16 cellular contexts compared by ENCODE assay signal in the genomic region with DNA sequence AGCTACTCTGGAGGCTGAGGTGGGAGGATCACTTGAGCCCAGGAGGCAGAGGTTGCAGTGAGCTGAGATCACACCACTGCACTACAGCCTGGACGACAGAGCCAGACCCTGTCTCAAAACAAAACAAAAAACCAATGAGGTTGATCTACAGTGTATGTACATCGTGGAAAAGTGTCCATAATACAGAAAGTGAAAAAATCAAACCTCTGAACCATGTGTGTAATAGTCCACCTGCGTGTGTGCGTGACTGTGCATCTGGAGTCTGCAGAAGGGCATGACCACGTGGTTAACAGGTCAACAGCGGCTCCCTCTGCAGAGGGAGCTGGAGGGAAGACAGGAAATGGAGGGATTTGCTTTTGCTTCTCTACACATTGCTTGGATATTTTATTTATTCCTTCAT. TPM values are rescaled to one million over a fixed set of nuclear protein-coding genes. Genes with fewer than 3 reads are reported as not detected.
A peak's percentile ranks its signal among the peaks of the same experiment; 100 is the strongest.
DNase-seq lines count a peak whose midpoint lies in the region; ATAC-seq and TF ChIP-seq lines count a peak whose summit lies in the region.
"Had no signal": no experiment of that assay in that cellular context is flagged by ENCODE, and none has a peak within 500 bp of the region (broad histone marks: within the 10 kb centered on the region; RNA-seq: fewer than 3 reads in every experiment).

No MANE protein-coding gene starts in this region.

- H3K36me3 Mint-ChIP-seq in activated naive CD8-positive, alpha-beta T cell treated with anti-CD3 and anti-CD28 coated beads for 36 hours = peaks cover 53% of the 10 kb centered on the region

- no peaks in the 10 kb centered on the region for H3K36me3 ChIP-seq in HUES48 (ENCODE audit: control insufficient read depth, insufficient read depth, low read length)
- H3K36me3 ChIP-seq in BE2C = no peaks in the 10 kb centered on the region
- H3K36me3 ChIP-seq: BLaER1 treated with 17β-estradiol and CSF1 and Interleukin-3, amounts not matched to agents 10 nM and 100 nM; upper lobe of left lung had no signal

- peak overlapping the region; percentile 79 for H3K27ac Mint-ChIP-seq in activated naive CD8-positive, alpha-beta T cell treated with anti-CD3 and anti-CD28 coated beads for 36 hours

- no peak overlapping the region for H3K4me3 Mint-ChIP-seq in activated naive CD8-positive, alpha-beta T cell treated with anti-CD3 and anti-CD28 coated beads for 36 hours
- H3K4me3 Mint-ChIP-seq: naive thymus-derived CD4-positive, alpha-beta T cell had no signal

- H3K9me3 ChIP-seq in HUES48 (ENCODE audit: control insufficient read depth, insufficient read depth, low read length) (peaks cover 2% of the 10 kb centered on the region; the same call in 1 of the 2 replicates), BE2C (no peaks in the 10 kb centered on the region)
- H3K9me3 ChIP-seq: SK-N-SH, upper lobe of left lung had no signal

- H3K27me3 Mint-ChIP-seq in activated naive CD8-positive, alpha-beta T cell treated with anti-CD3 and anti-CD28 coated beads for 36 hours = no peaks in the 10 kb centered on the region

- H3K4me3 ChIP-seq in HUES48 (ENCODE audit: low read depth, low read length) (no peak overlapping the region), BE2C (ENCODE audit: low read depth, low read length) (no peak overlapping the region)
- H3K4me3 ChIP-seq: BLaER1 treated with 17β-estradiol and CSF1 and Interleukin-3, amounts not matched to agents 10 nM and 100 nM; upper lobe of left lung had no signal

- no peak overlapping the region for H3K9ac ChIP-seq in HUES48 (ENCODE audit: low read depth, low read length)
- H3K9ac ChIP-seq: BLaER1 treated with 17β-estradiol and CSF1 and Interleukin-3, amounts not matched to agents 10 nM and 100 nM; SK-N-SH had no signal

- H3K27ac ChIP-seq in HUES48 (ENCODE audit: low read depth, low read length) = peak overlapping the region; percentile 90
- H3K27ac ChIP-seq: BLaER1 treated with 17β-estradiol and CSF1 and Interleukin-3, amounts not matched to agents 10 nM and 100 nM had no signal

- ATAC-seq in GM19467 (IDR thresholded peaks at IDR 0.05; ENCODE audit: unreplicated experiment) = no peak
- ATAC-seq: naive thymus-derived CD4-positive, alpha-beta T cell had no signal

- no peak for TF ChIP-seq CTCF in BE2C (IDR thresholded peaks at IDR 0.05; ENCODE audit: low read depth, low read length)

- peaks cover 40% of the 10 kb centered on the region for H3K4me1 Mint-ChIP-seq in activated naive CD8-positive, alpha-beta T cell treated with anti-CD3 and anti-CD28 coated beads for 36 hours

- H3K4me1 ChIP-seq in HUES48 (ENCODE audit: control insufficient read depth, insufficient read depth, low read length) (peaks cover 34% of the 10 kb centered on the region), BE2C (no peaks in the 10 kb centered on the region)

- H3K9me3 Mint-ChIP-seq in activated naive CD8-positive, alpha-beta T cell treated with anti-CD3 and anti-CD28 coated beads for 36 hours = peaks cover 5% of the 10 kb centered on the region

- no peaks in the 10 kb centered on the region for H3K27me3 ChIP-seq in HUES48 (ENCODE audit: control insufficient read depth, insufficient read depth, low read length)
- no peaks in the 10 kb centered on the region for H3K27me3 ChIP-seq in BE2C
- H3K27me3 ChIP-seq: BLaER1 treated with 17β-estradiol and CSF1 and Interleukin-3, amounts not matched to agents 10 nM and 100 nM; upper lobe of left lung had no signal

- DNase-seq in DMS153 treated with DMSO at 0.1 percent for 48 hours (lab: John Stamatoyannopoulos, UW; ENCODE audit: unreplicated experiment) (peak; percentile 98), kidney tubule cell (ENCODE audit: low spot score) (peak; percentile 57), BE2C (no peak)
- no peak for DNase-seq in activated naive CD8-positive, alpha-beta T cell treated with anti-CD3 and anti-CD28 coated beads for 36 hours
- no peak for DNase-seq in stimulated activated naive CD4-positive, alpha-beta T cell treated with Interleukin-2 at 50 U/mL for 16 hours (lab: John Stamatoyannopoulos, UW)
- DNase-seq: activated naive CD4-positive, alpha-beta T cell treated with Interleukin-2 at 50 U/mL for 16 hours; caudate nucleus; glutamatergic neuron; naive thymus-derived CD4-positive, alpha-beta T cell; retina; SK-N-SH; stimulated activated CD8-positive, alpha-beta memory T cell treated with anti-CD3 and anti-CD28 coated beads, Interleukin-4, amount 100 ng/mL, for 48 hours; upper lobe of left lung had no signal

RNA-seq across cellular contexts. Expression of a gene that starts 32.4 kb away (rescaled TPM):
- total RNA-seq in activated naive CD8-positive, alpha-beta T cell treated with anti-CD3 and anti-CD28 coated beads for 36 hours = 1,000 to 10,000 TPM; 3,744 to 3,761 TPM
- polyA plus RNA-seq in BE2C (2012; ENCODE audit: insufficient read depth, insufficient read length, low read depth) = 1,103 TPM

RNA-seq across cellular contexts. Expression of a gene that starts 34.8 kb away (rescaled TPM):
- 10 to 100 TPM; 12.3 to 13.7 TPM for total RNA-seq in activated naive CD8-positive, alpha-beta T cell treated with anti-CD3 and anti-CD28 coated beads for 36 hours
- not detected for polyA plus RNA-seq in BE2C (2012; ENCODE audit: insufficient read depth, insufficient read length, low read depth)
- total RNA-seq: upper lobe of left lung had no signal
- polyA plus RNA-seq: SK-N-SH had no signal

Comparison
In these comparisons a context has a peak if more than half of its experiments do, and no peak if none do; other contexts are left out.
1. DNase-seq: peak in DMS153 treated with DMSO at 0.1 percent for 48 hours (single experiment) and kidney tubule cell (single experiment); none in activated naive CD8-positive, alpha-beta T cell treated with anti-CD3 and anti-CD28 coated beads for 36 hours (single experiment), stimulated activated naive CD4-positive, alpha-beta T cell treated with Interleukin-2 at 50 U/mL for 16 hours (single experiment) and BE2C (single experiment).